12 cellular contexts compared by ENCODE assay signal in the genomic region with DNA sequence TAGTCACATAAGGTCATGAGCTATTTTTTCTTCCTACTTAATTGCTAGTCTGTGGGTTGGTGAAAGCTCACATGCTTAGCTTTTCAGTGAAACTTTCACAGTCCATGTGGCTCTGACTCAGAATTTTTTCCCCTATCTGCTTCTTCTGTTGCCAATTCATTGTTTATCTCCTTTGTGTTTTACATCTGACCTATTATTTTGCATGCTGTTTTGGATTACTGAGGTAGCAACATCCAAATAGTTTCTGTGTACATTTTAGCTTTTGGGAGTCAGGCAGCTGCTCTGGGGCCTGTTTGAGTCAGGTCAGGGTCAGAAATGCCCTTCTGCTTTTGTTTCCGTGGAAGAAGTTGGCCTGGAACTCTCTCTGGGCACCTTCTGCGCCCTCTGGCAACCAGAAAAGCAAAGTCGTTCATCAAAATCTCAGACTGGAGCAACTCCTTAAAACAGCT. TPM values are rescaled to one million over a fixed set of nuclear protein-coding genes. Genes with fewer than 3 reads are reported as not detected.
DNase-seq lines count a peak whose midpoint lies in the region; ATAC-seq and TF ChIP-seq lines count a peak whose summit lies in the region.
"Had no signal": no experiment of that assay in that cellular context is flagged by ENCODE, and none has a peak within 500 bp of the region (broad histone marks: within the 10 kb centered on the region; RNA-seq: fewer than 3 reads in every experiment).

No MANE protein-coding gene starts in this region.

- POLR2A ChIA-PET in MCF 10A (lab: Yijun Ruan, JAX) = interaction anchor here (1.4 kb wide), 1 partner anchor 9 kb away, joined by 3 read pairs; no protein-coding TSS in a partner anchor
- POLR2A ChIA-PET in activated CD4-positive, alpha-beta memory T cell treated with anti-CD3 and anti-CD28 coated beads for 36 hours (lab: Charles Lee) = no interaction called here

- H3K9me3 ChIP-seq in breast epithelium (no peaks in the 10 kb centered on the region), uterus (no peaks in the 10 kb centered on the region)

- ATAC-seq in SK-N-SH treated with all-trans-retinoic acid at 6 μM for 48 hours = peak; percentile 45
- ATAC-seq in HG02970 (IDR thresholded peaks at IDR 0.05; ENCODE audit: low FRiP score, unreplicated experiment) = no peak

- TF ChIP-seq CTCF in breast epithelium (IDR thresholded peaks at IDR 0.05) = no peak
- no peak for TF ChIP-seq CTCF in MCF 10A (IDR thresholded peaks at IDR 0.05; ENCODE audit: unreplicated experiment)
- no peak for TF ChIP-seq CTCF in uterus (IDR thresholded peaks at IDR 0.05)

- no peaks in the 10 kb centered on the region for H3K27me3 Mint-ChIP-seq in MCF 10A (ENCODE audit: insufficient read depth, unreplicated experiment)
- H3K27me3 Mint-ChIP-seq in activated CD4-positive, alpha-beta memory T cell treated with anti-CD3 and anti-CD28 coated beads for 36 hours = peaks cover 8% of the 10 kb centered on the region

- H3K36me3 ChIP-seq in breast epithelium (no peaks in the 10 kb centered on the region), uterus (no peaks in the 10 kb centered on the region)

- H3K27me3 ChIP-seq in breast epithelium = no peaks in the 10 kb centered on the region
- H3K27me3 ChIP-seq in uterus = no peaks in the 10 kb centered on the region

- H3K4me3 ChIP-seq in breast epithelium (no peak overlapping the region), uterus (no peak overlapping the region)

- no peaks in the 10 kb centered on the region for H3K9me3 Mint-ChIP-seq in MCF 10A (ENCODE audit: unreplicated experiment)
- peaks cover 2% of the 10 kb centered on the region for H3K9me3 Mint-ChIP-seq in activated CD4-positive, alpha-beta memory T cell treated with anti-CD3 and anti-CD28 coated beads for 36 hours
- H3K9me3 Mint-ChIP-seq: type B pancreatic cell had no signal

- H3K4me3 Mint-ChIP-seq in MCF 10A (ENCODE audit: unreplicated experiment) = no peak overlapping the region
- no peak overlapping the region for H3K4me3 Mint-ChIP-seq in activated CD4-positive, alpha-beta memory T cell treated with anti-CD3 and anti-CD28 coated beads for 36 hours
- H3K4me3 Mint-ChIP-seq: type B pancreatic cell had no signal

- H3K27ac Mint-ChIP-seq in MCF 10A (ENCODE audit: low read depth, unreplicated experiment) = no peak overlapping the region
- H3K27ac Mint-ChIP-seq in activated CD4-positive, alpha-beta memory T cell treated with anti-CD3 and anti-CD28 coated beads for 36 hours = no peak overlapping the region
- H3K27ac Mint-ChIP-seq: type B pancreatic cell had no signal

- BruUV-seq in MCF 10A (replicated peaks; lab: Mats Ljungman, UMichigan) = no TSS peak

- H3K36me3 Mint-ChIP-seq in MCF 10A (ENCODE audit: insufficient read depth, unreplicated experiment) = peaks cover 4% of the 10 kb centered on the region
- no peaks in the 10 kb centered on the region for H3K36me3 Mint-ChIP-seq in activated CD4-positive, alpha-beta memory T cell treated with anti-CD3 and anti-CD28 coated beads for 36 hours

- H3K4me1 Mint-ChIP-seq in MCF 10A (ENCODE audit: insufficient read depth, unreplicated experiment) = peaks cover 14% of the 10 kb centered on the region
- no peaks in the 10 kb centered on the region for H3K4me1 Mint-ChIP-seq in activated CD4-positive, alpha-beta memory T cell treated with anti-CD3 and anti-CD28 coated beads for 36 hours (ENCODE audit: low read depth)

- H3K27ac ChIP-seq in breast epithelium = peak overlapping the region; percentile 49 to 81
- peak overlapping the region; percentile 68 to 88 for H3K27ac ChIP-seq in uterus

- intact Hi-C loops in breast epithelium (cut with DNase I; ENCODE audit: low total_unique reads) = no loop called here
- intact Hi-C loops in MCF 10A (cut with micrococcal nuclease) = no loop called here
- intact Hi-C loops in uterus (cut with DNase I; ENCODE audit: low total_unique reads) = no loop called here
- intact Hi-C loops in activated CD4-positive, alpha-beta memory T cell treated with anti-CD3 and anti-CD28 coated beads for 36 hours (cut with micrococcal nuclease) = no loop called here

- TF ChIP-seq POLR2A in breast epithelium (IDR thresholded peaks at IDR 0.05) (no peak), uterus (IDR thresholded peaks at IDR 0.05) (no peak)

- CTCF ChIA-PET in MCF 10A (lab: Yijun Ruan, JAX) = interaction anchor here (0.6 to 1.1 kb wide), 2 partner anchors 122 to 320 kb away, joined by 3 to 4 read pairs; no protein-coding TSS in a partner anchor
- CTCF ChIA-PET in activated CD4-positive, alpha-beta memory T cell treated with anti-CD3 and anti-CD28 coated beads for 36 hours (lab: Charles Lee) = no interaction called here

- DNase-seq in breast epithelium (ENCODE audit: low spot score in 2 of 2) (no peak), MCF 10A (ENCODE audit: unreplicated experiment) (no peak), hepatic stellate cell (ENCODE audit: low spot score) (peak; percentile 14), uterus (peak; percentile 30 to 52), GM19240 (ENCODE audit: insufficient read length, low spot score) (no peak)
- DNase-seq in activated CD4-positive, alpha-beta memory T cell treated with anti-CD3 and anti-CD28 coated beads for 36 hours = no peak
- DNase-seq: 8988T, activated gamma-delta T cell treated with Interleukin-2 at 50 U/mL for 16 hours, NCI-H1417 treated with DMSO at 0.1 percent for 48 hours had no signal

- no peaks in the 10 kb centered on the region for H3K4me1 ChIP-seq in breast epithelium
- H3K4me1 ChIP-seq in uterus = no peaks in the 10 kb centered on the region

TF ChIP-seq in SK-N-SH treated with all-trans-retinoic acid at 6 μM for 48 hours, 23 proteins besides CTCF, POLR2A, EP300 and RAD21:
- TF ChIP-seq RARB (CRISPR knock-in tag; IDR thresholded peaks at IDR 0.05) = no peak
- TF ChIP-seq ZFP3 (CRISPR knock-in tag; IDR thresholded peaks at IDR 0.05) = no peak
- no peak for TF ChIP-seq ZFP30 (CRISPR knock-in tag; IDR thresholded peaks at IDR 0.05)
- TF ChIP-seq CSDC2 (CRISPR knock-in tag; IDR thresholded peaks at IDR 0.05) = no peak
- no peak for TF ChIP-seq ZC3H10 (CRISPR knock-in tag; IDR thresholded peaks at IDR 0.05)
- no peak for TF ChIP-seq ZNF70 (CRISPR knock-in tag; IDR thresholded peaks at IDR 0.05)
- TF ChIP-seq, protein P1, sequence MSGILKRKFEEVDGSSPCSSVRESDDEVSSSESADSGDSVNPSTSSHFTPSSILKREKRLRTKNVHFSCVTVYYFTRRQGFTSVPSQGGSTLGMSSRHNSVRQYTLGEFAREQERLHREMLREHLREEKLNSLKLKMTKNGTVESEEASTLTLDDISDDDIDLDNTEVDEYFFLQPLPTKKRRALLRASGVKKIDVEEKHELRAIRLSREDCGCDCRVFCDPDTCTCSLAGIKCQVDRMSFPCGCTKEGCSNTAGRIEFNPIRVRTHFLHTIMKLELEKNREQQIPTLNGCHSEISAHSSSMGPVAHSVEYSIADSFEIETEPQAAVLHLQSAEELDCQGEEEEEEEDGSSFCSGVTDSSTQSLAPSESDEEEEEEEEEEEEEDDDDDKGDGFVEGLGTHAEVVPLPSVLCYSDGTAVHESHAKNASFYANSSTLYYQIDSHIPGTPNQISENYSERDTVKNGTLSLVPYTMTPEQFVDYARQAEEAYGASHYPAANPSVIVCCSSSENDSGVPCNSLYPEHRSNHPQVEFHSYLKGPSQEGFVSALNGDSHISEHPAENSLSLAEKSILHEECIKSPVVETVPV (CRISPR knock-in tag; IDR thresholded peaks at IDR 0.05) = no peak
- no peak for TF ChIP-seq ESRRG (CRISPR knock-in tag; IDR thresholded peaks at IDR 0.05)
- no peak for TF ChIP-seq TOX (CRISPR knock-in tag; IDR thresholded peaks at IDR 0.05; ENCODE audit: borderline replicate concordance)
- no peak for TF ChIP-seq ZNF565 (CRISPR knock-in tag; conservative IDR thresholded peaks at IDR 0.05; ENCODE audit: low read depth)
- TF ChIP-seq, protein P2, sequence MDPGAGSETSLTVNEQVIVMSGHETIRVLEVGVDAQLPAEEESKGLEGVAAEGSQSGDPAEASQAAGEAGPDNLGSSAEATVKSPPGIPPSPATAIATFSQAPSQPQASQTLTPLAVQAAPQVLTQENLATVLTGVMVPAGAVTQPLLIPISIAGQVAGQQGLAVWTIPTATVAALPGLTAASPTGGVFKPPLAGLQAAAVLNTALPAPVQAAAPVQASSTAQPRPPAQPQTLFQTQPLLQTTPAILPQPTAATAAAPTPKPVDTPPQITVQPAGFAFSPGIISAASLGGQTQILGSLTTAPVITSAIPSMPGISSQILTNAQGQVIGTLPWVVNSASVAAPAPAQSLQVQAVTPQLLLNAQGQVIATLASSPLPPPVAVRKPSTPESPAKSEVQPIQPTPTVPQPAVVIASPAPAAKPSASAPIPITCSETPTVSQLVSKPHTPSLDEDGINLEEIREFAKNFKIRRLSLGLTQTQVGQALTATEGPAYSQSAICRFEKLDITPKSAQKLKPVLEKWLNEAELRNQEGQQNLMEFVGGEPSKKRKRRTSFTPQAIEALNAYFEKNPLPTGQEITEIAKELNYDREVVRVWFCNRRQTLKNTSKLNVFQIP (CRISPR knock-in tag; IDR thresholded peaks at IDR 0.05; ENCODE audit: borderline replicate concordance, low read depth) = no peak
- TF ChIP-seq SNAI2 (CRISPR knock-in tag; IDR thresholded peaks at IDR 0.05) = no peak
- TF ChIP-seq ARNTL (CRISPR knock-in tag; IDR thresholded peaks at IDR 0.05; ENCODE audit: borderline replicate concordance, low read depth) = no peak
- no peak for TF ChIP-seq PATZ1 (CRISPR knock-in tag; IDR thresholded peaks at IDR 0.05; ENCODE audit: borderline replicate concordance)
- TF ChIP-seq PPARA (CRISPR knock-in tag; IDR thresholded peaks at IDR 0.05; ENCODE audit: borderline replicate concordance) = no peak
- no peak for TF ChIP-seq GLIS3 (CRISPR knock-in tag; IDR thresholded peaks at IDR 0.05)
TF ChIP-seq in SK-N-SH treated with all-trans-retinoic acid at 6 μM for 48 hours: peak in this region for 0.

RNA-seq across cellular contexts. Expression of gene ROR1, which starts 40.0 kb away (rescaled TPM):
- total RNA-seq in breast epithelium = 10 to 100 TPM in 1 of 3 donors, 1 to 10 TPM in 2; 5.9 to 11.6 (median 7.7) TPM
- total RNA-seq in MCF 10A (2022) = 4.6 and 10.3 TPM in 2 replicates
- total RNA-seq in uterus = 10 to 100 TPM in 3 of 4 donors, 1 to 10 TPM in 1; 2.6 to 37.6 (median 11.5) TPM
- under 1 TPM; 0.10 to 0.12 TPM for total RNA-seq in activated CD4-positive, alpha-beta memory T cell treated with anti-CD3 and anti-CD28 coated beads for 36 hours

Comparison
In these comparisons a context has a peak if more than half of its experiments do, and no peak if none do; other contexts are left out.
1. DNase-seq: peak in hepatic stellate cell (single experiment) and uterus (2 of 2); none in breast epithelium (0 of 2), MCF 10A (single experiment), activated CD4-positive, alpha-beta memory T cell treated with anti-CD3 and anti-CD28 coated beads for 36 hours (single experiment) and GM19240 (single experiment).